14 cellular contexts compared by ENCODE assay signal in the genomic region with DNA sequence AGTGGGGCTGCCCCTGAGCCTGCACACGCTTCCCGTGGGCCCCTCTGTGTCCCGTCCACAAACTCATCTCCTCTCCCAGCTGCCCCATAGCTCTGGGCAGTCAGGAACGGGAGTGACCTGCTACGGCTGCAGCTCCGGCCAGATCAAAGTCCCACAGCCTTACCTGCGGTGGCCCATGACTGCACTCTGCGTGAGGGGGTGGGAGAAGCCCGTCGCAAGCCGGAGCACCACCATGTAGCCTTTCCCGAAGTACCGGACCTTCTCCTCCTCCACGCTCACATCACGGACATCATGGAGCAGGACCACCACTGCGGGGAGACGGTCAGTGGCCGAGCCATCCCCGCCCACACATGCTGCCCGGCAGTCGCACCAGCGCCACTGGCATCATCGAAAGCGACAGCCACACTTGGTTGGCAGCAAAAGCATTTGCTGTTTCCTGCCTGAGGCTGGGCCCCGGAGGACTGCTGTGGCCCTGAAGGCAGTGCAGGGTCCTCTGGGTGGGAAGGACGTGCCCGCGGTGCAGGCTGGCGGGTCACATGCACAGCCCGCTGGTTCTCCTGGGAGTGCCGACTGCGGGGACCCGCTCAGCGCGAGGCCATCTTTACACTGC. TPM values are rescaled to one million over a fixed set of nuclear protein-coding genes. Genes with fewer than 3 reads are reported as not detected.
DNase-seq lines count a peak whose midpoint lies in the region; ATAC-seq and TF ChIP-seq lines count a peak whose summit lies in the region.
"Had no signal": no experiment of that assay in that cellular context is flagged by ENCODE, and none has a peak within 500 bp of the region (broad histone marks: within the 10 kb centered on the region; RNA-seq: fewer than 3 reads in every experiment).

No MANE protein-coding gene starts in this region.

- intact Hi-C loops in transverse colon (cut with DNase I; ENCODE audit: low total_unique reads): no loop called here

- DNase-seq in RWPE1 (ENCODE audit: low spot score) (no peak), left lobe of liver (ENCODE audit: low spot score) (peak; percentile 69), T-helper 9 cell (no peak), transverse colon (no peak), foreskin keratinocyte (no peak)
- DNase-seq: activated CD8-positive, alpha-beta T cell treated with anti-CD3 and anti-CD28 coated beads, Interleukin-2, amount 10 ng/mL, durations not matched to agents 7 days and 5 days; activated naive CD4-positive, alpha-beta T cell treated with anti-CD3 and anti-CD28 coated beads, Interleukin-2, amount 50 U/mL, for 16 hours; activated T-cell treated with anti-CD3 and anti-CD28 coated beads, Interleukin-2, amount 50 U/mL, for 4 hours; effector memory CD8-positive, alpha-beta T cell; NCI-H1417 treated with DMSO at 0.1 percent for 48 hours; NCI-H524 had no signal

- H3K36me3 ChIP-seq in BLaER1 (peaks cover 57% of the 10 kb centered on the region), transverse colon (no peaks in the 10 kb centered on the region)

- H3K4me3 ChIP-seq in BLaER1 (peak overlapping the region; percentile 60), transverse colon (no peak overlapping the region)
- H3K4me3 ChIP-seq: ascending aorta had no signal

- peak; percentile 71 for ATAC-seq in left lobe of liver
- ATAC-seq in foreskin keratinocyte: no peak
- ATAC-seq: activated CD8-positive, alpha-beta T cell treated with anti-CD3 and anti-CD28 coated beads, Interleukin-2, amount 10 ng/mL, durations not matched to agents 7 days and 5 days; activated T-cell treated with anti-CD3 and anti-CD28 coated beads, Interleukin-2, amount 50 U/mL, for 4 hours; effector memory CD8-positive, alpha-beta T cell had no signal

- peak overlapping the region; percentile 98 for H3K4me2 ChIP-seq in BLaER1

- H3K9me3 ChIP-seq in BLaER1 (no peaks in the 10 kb centered on the region), transverse colon (no peaks in the 10 kb centered on the region)
- H3K9me3 ChIP-seq: ascending aorta had no signal

- no peak for TF ChIP-seq POLR2A in transverse colon (IDR thresholded peaks at IDR 0.05)

- peaks cover 60% of the 10 kb centered on the region for H4K20me1 ChIP-seq in BLaER1

- CTCF ChIA-PET in RWPE1 (lab: Yijun Ruan, JAX): no interaction called here

- H3K4me1 ChIP-seq in BLaER1 (peaks cover 97% of the 10 kb centered on the region), transverse colon (peaks cover 3 to 13% (median 5%) of the 10 kb centered on the region in 4 donors), foreskin keratinocyte (no peaks in the 10 kb centered on the region)

- 95% methylated on average over 35 of the region's 35 CpGs; no CpG with 5 or more reads in 1 of the 2 donors for WGBS in transverse colon (ENCODE audit: low coverage in 1 of 2), 2 donors

- peak overlapping the region; percentile 74 for H3K9ac ChIP-seq in BLaER1

- no peak for TF ChIP-seq EP300 in transverse colon (IDR thresholded peaks at IDR 0.05; ENCODE audit: low read depth)

- H3K27ac ChIP-seq in BLaER1: peak overlapping the region; percentile 86
- H3K27ac ChIP-seq in RWPE1: peak overlapping the region; percentile 61
- no peak overlapping the region for H3K27ac ChIP-seq in transverse colon
- H3K27ac ChIP-seq in foreskin keratinocyte: no peak overlapping the region
- H3K27ac ChIP-seq: HL-60 had no signal

- no peaks in the 10 kb centered on the region for H3K27me3 ChIP-seq in BLaER1
- no peaks in the 10 kb centered on the region for H3K27me3 ChIP-seq in transverse colon
- H3K27me3 ChIP-seq in foreskin keratinocyte: no peaks in the 10 kb centered on the region
- H3K27me3 ChIP-seq: ascending aorta had no signal

- POLR2A ChIA-PET in RWPE1 (lab: Yijun Ruan, JAX; ENCODE audit: low non-redundant PET): no interaction called here

- no peak for TF ChIP-seq CTCF in RWPE1 (conservative IDR thresholded peaks at IDR 0.05; ENCODE audit: low read depth)
- no peak for TF ChIP-seq CTCF in transverse colon (IDR thresholded peaks at IDR 0.05)
- no peak for TF ChIP-seq CTCF in foreskin keratinocyte (conservative IDR thresholded peaks at IDR 0.05)

- in situ Hi-C loops in transverse colon (cut with MboI; ENCODE audit: low pct_ligation_motif_present in 1 of 4, low pct_unique_long_range_greater_than_20kb in 1 of 4, low sequenced_read_pairs in 3 of 4): no loop called here

RNA-seq across cellular contexts. Expression of a gene that starts 6.2 kb away (rescaled TPM):
- total RNA-seq in left lobe of liver: 35.5 TPM
- total RNA-seq in transverse colon: 100 to 1,000 TPM in 2 of 4 donors, 10 to 100 TPM in 2; 46.2 to 212 (median 86.2) TPM
- 27.3 and 29.5 TPM in 2 replicates for total RNA-seq in foreskin keratinocyte
- polyA plus RNA-seq in foreskin keratinocyte: 26.9 and 30.0 TPM in 2 replicates

RNA-seq across cellular contexts. Expression of a gene that starts 14.2 kb away (rescaled TPM):
- total RNA-seq in left lobe of liver: 22.5 TPM
- 100 to 1,000 TPM in 1 of 4 donors, 10 to 100 TPM in 3; 44.1 to 133 (median 61.1) TPM for total RNA-seq in transverse colon
- total RNA-seq in foreskin keratinocyte: 21.8 and 27.4 TPM in 2 replicates
- polyA plus RNA-seq in foreskin keratinocyte: 27.5 and 32.3 TPM in 2 replicates

RNA-seq across cellular contexts. Expression of a gene that starts 26.0 kb away (rescaled TPM):
- total RNA-seq in left lobe of liver (18.4 TPM), transverse colon (10 to 100 TPM in 3 of 4 donors, 1 to 10 TPM in 1; 7.9 to 27.5 (median 25.9) TPM), foreskin keratinocyte (19.4 and 20.7 TPM in 2 replicates)
- polyA plus RNA-seq in foreskin keratinocyte: 23.4 and 25.1 TPM in 2 replicates

RNA-seq across cellular contexts. Expression of a gene that starts 26.2 kb away (rescaled TPM):
- total RNA-seq in left lobe of liver: 44.3 TPM
- 100 to 1,000 TPM in 2 of 4 donors, 10 to 100 TPM in 2; 45.5 to 258 (median 102) TPM for total RNA-seq in transverse colon
- 9.6 and 10.4 TPM in 2 replicates for total RNA-seq in foreskin keratinocyte
- polyA plus RNA-seq in foreskin keratinocyte: 10.2 and 10.9 TPM in 2 replicates

Comparison
In these comparisons a context has a peak if more than half of its experiments do, and no peak if none do; other contexts are left out.
1. H3K27ac ChIP-seq: peak in BLaER1 (single experiment) and RWPE1 (single experiment); none in transverse colon (0 of 4) and foreskin keratinocyte (single experiment).